In the genomic region with DNA sequence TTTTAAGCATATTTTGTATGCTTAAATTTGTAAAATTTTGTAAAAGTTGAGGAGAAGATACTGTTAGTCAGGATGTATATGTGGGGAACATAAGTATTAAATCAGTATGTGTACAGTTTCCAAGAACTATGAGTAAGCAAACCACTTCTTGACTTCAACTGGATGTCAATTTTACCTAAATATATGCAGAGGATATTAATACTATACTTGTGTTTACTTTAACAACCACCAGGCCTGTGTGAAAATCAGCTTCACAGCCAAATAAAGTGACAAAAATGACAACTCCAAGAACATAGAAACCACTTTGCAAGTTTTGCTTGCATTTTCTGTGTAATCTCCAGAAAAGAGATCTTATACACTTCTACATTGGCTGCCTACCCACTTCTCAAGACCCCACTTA, we compare ENCODE assay signal across 24 cellular contexts.
"Had no signal": no experiment of that assay in that cellular context is flagged by ENCODE, and none has a peak within 500 bp of the region (broad histone marks: within the 10 kb centered on the region; RNA-seq: fewer than 3 reads in every experiment).

No MANE protein-coding gene starts in this region.

- DNase-seq: activated CD4-positive, alpha-beta memory T cell treated with anti-CD3 and anti-CD28 coated beads for 36 hours; activated CD4-positive, alpha-beta T cell treated with anti-CD3 and anti-CD28 coated beads for 36 hours; activated CD4-positive, alpha-beta T cell treated with anti-CD3 and anti-CD28 coated beads, Interleukin-2, amount 10 ng/mL, durations not matched to agents 24 days and 14 days; activated CD4-positive, CD25-positive, alpha-beta regulatory T cell; activated CD4-positive, CD25-positive, alpha-beta regulatory T cell treated with anti-CD3 and anti-CD28 coated beads, Interleukin-2, amount 50 U/mL, for 72 hours; activated gamma-delta T cell; activated naive CD4-positive, alpha-beta T cell; activated naive CD4-positive, alpha-beta T cell treated with anti-CD3 and anti-CD28 coated beads, Interleukin-2, amount 10 ng/mL, durations not matched to agents 7 days and 5 days; activated naive CD8-positive, alpha-beta T cell treated with anti-CD3 and anti-CD28 coated beads, Interleukin-2, amount 10 ng/mL, durations not matched to agents 7 days and 5 days; activated T-cell treated with anti-CD3 and anti-CD28 coated beads, Interleukin-2, amount 50 U/mL, for 1 hour; activated T-cell treated with anti-CD3 and anti-CD28 coated beads, Interleukin-2, amount 50 U/mL, for 48 hours; central memory CD4-positive, alpha-beta T cell; cerebellar nuclear complex; colonic mucosa; effector CD8-positive, alpha-beta T cell; esophagus squamous epithelium; foreskin melanocyte; heart right ventricle; T-helper 2 cell had no signal

- H3K36me3 ChIP-seq: ascending aorta, breast epithelium, cardiac muscle cell, colonic mucosa, esophagus squamous epithelium, gastroesophageal sphincter, heart right ventricle had no signal

- ATAC-seq: activated CD4-positive, alpha-beta T cell treated with anti-CD3 and anti-CD28 coated beads for 36 hours; gastroesophageal sphincter; heart right ventricle had no signal

- H3K4me1 ChIP-seq: ascending aorta, colonic mucosa, esophagus squamous epithelium, gastroesophageal sphincter, heart right ventricle had no signal

- H3K27me3 ChIP-seq: ascending aorta, breast epithelium, cardiac muscle cell, colonic mucosa, esophagus squamous epithelium, gastroesophageal sphincter had no signal

- H3K27ac ChIP-seq: ascending aorta, breast epithelium, cardiac muscle cell, colonic mucosa, epithelial cell of prostate, esophagus squamous epithelium, gastroesophageal sphincter, heart right ventricle had no signal

- H3K9me3 ChIP-seq: ascending aorta, breast epithelium, colonic mucosa, esophagus squamous epithelium, gastroesophageal sphincter, heart right ventricle had no signal

- H3K4me3 ChIP-seq: ascending aorta, breast epithelium, cardiac muscle cell, colonic mucosa, esophagus squamous epithelium, gastroesophageal sphincter, heart right ventricle had no signal
